In the genomic region with DNA sequence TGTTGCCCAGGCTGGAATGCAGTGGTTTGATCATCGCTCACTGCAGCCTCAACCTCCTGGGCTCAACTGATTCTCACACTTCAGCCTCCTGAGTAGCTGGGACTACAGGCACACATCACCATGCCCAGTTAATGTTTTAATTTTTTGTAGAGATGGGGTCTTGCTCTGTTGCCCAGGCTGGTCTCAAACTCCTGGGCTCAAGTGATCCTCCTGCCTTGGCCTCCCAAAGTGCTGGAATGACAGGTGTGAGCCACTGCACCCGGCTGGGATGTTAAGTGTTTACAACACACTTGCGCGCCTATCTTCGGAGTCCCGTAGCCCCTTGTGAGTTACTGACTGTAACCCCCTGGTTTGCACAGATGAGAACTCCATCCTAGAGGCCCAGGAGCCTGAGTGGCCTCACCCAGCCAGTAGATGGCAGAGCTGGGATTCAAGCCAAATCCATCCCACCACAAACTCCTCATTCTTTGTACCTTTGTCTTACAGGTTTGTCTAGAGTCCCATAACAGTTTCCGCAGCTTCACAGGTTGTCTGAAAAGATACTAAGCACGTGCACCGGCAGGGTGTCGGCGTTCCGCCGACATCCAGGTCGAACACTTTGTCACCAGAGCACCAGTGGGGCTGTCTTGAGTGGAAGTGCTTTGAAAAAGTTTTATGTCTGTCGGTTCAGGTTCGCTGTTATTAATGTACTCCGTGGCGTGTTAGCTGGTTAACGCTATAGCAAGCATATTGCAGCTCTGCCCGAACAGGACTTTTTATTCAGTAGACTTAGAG, we compare ENCODE assay signal across 11 cellular contexts. TPM values are rescaled to one million over a fixed set of nuclear protein-coding genes. Genes with fewer than 3 reads are reported as not detected.
DNase-seq lines count a peak whose midpoint lies in the region; ATAC-seq and TF ChIP-seq lines count a peak whose summit lies in the region.
"Had no signal": no experiment of that assay in that cellular context is flagged by ENCODE, and none has a peak within 500 bp of the region (broad histone marks: within the 10 kb centered on the region; RNA-seq: fewer than 3 reads in every experiment).

No MANE protein-coding gene starts in this region.

- in situ Hi-C loops in brain microvascular endothelial cell (cut with HindIII; ENCODE audit: low pct_ligation_motif_present, low sequenced_read_pairs) = no loop called here

- no peaks in the 10 kb centered on the region for H3K36me3 ChIP-seq in brain microvascular endothelial cell (replicated peaks)
- H3K36me3 ChIP-seq in spleen = no peaks in the 10 kb centered on the region

- H3K4me3 ChIP-seq in brain microvascular endothelial cell (ENCODE audit: low read depth, low read length) = no peak overlapping the region
- no peak overlapping the region for H3K4me3 ChIP-seq in spleen

- no peaks in the 10 kb centered on the region for H3K9me3 Mint-ChIP-seq in activated naive CD8-positive, alpha-beta T cell treated with anti-CD3 and anti-CD28 coated beads, Interleukin-2, amount 50 U/mL, for 24 hours
- no peaks in the 10 kb centered on the region for H3K9me3 Mint-ChIP-seq in activated naive CD8-positive, alpha-beta T cell treated with anti-CD3 and anti-CD28 coated beads for 36 hours

- H3K4me3 Mint-ChIP-seq in activated naive CD8-positive, alpha-beta T cell treated with anti-CD3 and anti-CD28 coated beads, Interleukin-2, amount 50 U/mL, for 24 hours = no peak overlapping the region
- no peak overlapping the region for H3K4me3 Mint-ChIP-seq in activated naive CD8-positive, alpha-beta T cell treated with anti-CD3 and anti-CD28 coated beads for 36 hours
- no peak overlapping the region for H3K4me3 Mint-ChIP-seq in T-helper 17 cell

- no peak overlapping the region for H3K27ac ChIP-seq in brain microvascular endothelial cell
- no peak overlapping the region for H3K27ac ChIP-seq in spleen

- no peak for TF ChIP-seq POLR2A in spleen (IDR thresholded peaks at IDR 0.05)

- WGBS in spleen, 5 donors = 92 to 95% (median 93%) methylated on average over 20 of the region's 20 CpGs

- peaks cover 4% of the 10 kb centered on the region for H3K4me1 Mint-ChIP-seq in activated naive CD8-positive, alpha-beta T cell treated with anti-CD3 and anti-CD28 coated beads, Interleukin-2, amount 50 U/mL, for 24 hours
- H3K4me1 Mint-ChIP-seq in activated naive CD8-positive, alpha-beta T cell treated with anti-CD3 and anti-CD28 coated beads for 36 hours = peaks cover 5% of the 10 kb centered on the region
- peaks cover 17% of the 10 kb centered on the region for H3K4me1 Mint-ChIP-seq in T-helper 17 cell

- no peaks in the 10 kb centered on the region for H3K9me3 ChIP-seq in spleen
- H3K9me3 ChIP-seq in T-helper 17 cell (ENCODE audit: control insufficient read depth, low read length, poor library complexity, severe bottlenecking) = no peaks in the 10 kb centered on the region

- no peak for TF ChIP-seq EP300 in Ishikawa (IDR thresholded peaks at IDR 0.05; ENCODE audit: borderline replicate concordance)

- H3K27me3 ChIP-seq in brain microvascular endothelial cell (replicated peaks) (no peaks in the 10 kb centered on the region), spleen (replicated peaks in 1 of 7) (no peaks in the 10 kb centered on the region)

- TF ChIP-seq CTCF in brain microvascular endothelial cell (IDR thresholded peaks at IDR 0.05; ENCODE audit: low read depth, low read length, missing control alignments) (peak; percentile 55), spleen (IDR thresholded peaks at IDR 0.05 in 8 of 11, conservative IDR thresholded peaks at IDR 0.05 in 3 of 11) (peak in 9 of 11 experiments; percentile 7 to 50 (median 35))

- no peak for DNase-seq in activated naive CD8-positive, alpha-beta T cell treated with anti-CD3 and anti-CD28 coated beads, Interleukin-2, amount 50 U/mL, for 24 hours
- no peak for DNase-seq in activated naive CD8-positive, alpha-beta T cell treated with anti-CD3 and anti-CD28 coated beads for 36 hours
- DNase-seq in brain microvascular endothelial cell = no peak
- DNase-seq in spleen = no peak
- no peak for DNase-seq in middle frontal gyrus (ENCODE audit: extremely low spot score, low spot score)
- no peak for DNase-seq in T-helper 17 cell
- no peak for DNase-seq in sciatic nerve (ENCODE audit: low spot score)
- DNase-seq: activated T-cell treated with anti-CD3 and anti-CD28 coated beads, Interleukin-2, amount 50 U/mL, for 1 hour; midbrain had no signal

- peak; percentile 49 for ATAC-seq in activated naive CD8-positive, alpha-beta T cell treated with anti-CD3 and anti-CD28 coated beads, Interleukin-2, amount 50 U/mL, for 24 hours
- ATAC-seq in T-helper 17 cell = no peak
- ATAC-seq in sciatic nerve = no peak

- H3K27ac Mint-ChIP-seq in activated naive CD8-positive, alpha-beta T cell treated with anti-CD3 and anti-CD28 coated beads, Interleukin-2, amount 50 U/mL, for 24 hours = no peak overlapping the region
- no peak overlapping the region for H3K27ac Mint-ChIP-seq in activated naive CD8-positive, alpha-beta T cell treated with anti-CD3 and anti-CD28 coated beads for 36 hours
- no peak overlapping the region for H3K27ac Mint-ChIP-seq in T-helper 17 cell

- no peaks in the 10 kb centered on the region for H3K36me3 Mint-ChIP-seq in activated naive CD8-positive, alpha-beta T cell treated with anti-CD3 and anti-CD28 coated beads, Interleukin-2, amount 50 U/mL, for 24 hours (ENCODE audit: low read depth)
- no peaks in the 10 kb centered on the region for H3K36me3 Mint-ChIP-seq in activated naive CD8-positive, alpha-beta T cell treated with anti-CD3 and anti-CD28 coated beads for 36 hours
- H3K36me3 Mint-ChIP-seq in T-helper 17 cell (ENCODE audit: low read depth) = no peaks in the 10 kb centered on the region

- H3K4me1 ChIP-seq in spleen = peaks cover 0 to 64% (median 10%) of the 10 kb centered on the region in 6 donors

- H3K27me3 Mint-ChIP-seq in activated naive CD8-positive, alpha-beta T cell treated with anti-CD3 and anti-CD28 coated beads, Interleukin-2, amount 50 U/mL, for 24 hours = no peaks in the 10 kb centered on the region
- no peaks in the 10 kb centered on the region for H3K27me3 Mint-ChIP-seq in activated naive CD8-positive, alpha-beta T cell treated with anti-CD3 and anti-CD28 coated beads for 36 hours
- H3K27me3 Mint-ChIP-seq in T-helper 17 cell = peaks cover 10% of the 10 kb centered on the region

- peak; percentile 17; the same call in 1 of the 2 replicates for TF ChIP-seq RAD21 in Ishikawa (IDR thresholded peaks at IDR 0.05; ENCODE audit: low read depth)

- intact Hi-C loops in spleen (cut with DNase I; ENCODE audit: low total_unique reads) (no loop called here), sciatic nerve (cut with DNase I) (no loop called here)

TF ChIP-seq in Ishikawa, 13 proteins besides CTCF, POLR2A, EP300 and RAD21 (continues in another document):
- TF ChIP-seq TCF12 (IDR thresholded peaks at IDR 0.05; ENCODE audit: low read depth) (no peak), TEAD4 (IDR thresholded peaks at IDR 0.05) (no peak), FOXM1 (IDR thresholded peaks at IDR 0.05; ENCODE audit: borderline replicate concordance, low read depth) (no peak), ZBTB7A (IDR thresholded peaks at IDR 0.05; ENCODE audit: low read depth) (no peak), CREB1 (IDR thresholded peaks at IDR 0.05; ENCODE audit: low read depth) (no peak), CEBPB (IDR thresholded peaks at IDR 0.05) (no peak), EGR1 (IDR thresholded peaks at IDR 0.05) (no peak), YY1 (IDR thresholded peaks at IDR 0.05; ENCODE audit: low read depth) (no peak), NFIC (IDR thresholded peaks at IDR 0.05) (no peak; the same call in 1 of the 2 replicates), TAF1 (IDR thresholded peaks at IDR 0.05; ENCODE audit: low read depth) (no peak)
- TF ChIP-seq, protein P1, sequence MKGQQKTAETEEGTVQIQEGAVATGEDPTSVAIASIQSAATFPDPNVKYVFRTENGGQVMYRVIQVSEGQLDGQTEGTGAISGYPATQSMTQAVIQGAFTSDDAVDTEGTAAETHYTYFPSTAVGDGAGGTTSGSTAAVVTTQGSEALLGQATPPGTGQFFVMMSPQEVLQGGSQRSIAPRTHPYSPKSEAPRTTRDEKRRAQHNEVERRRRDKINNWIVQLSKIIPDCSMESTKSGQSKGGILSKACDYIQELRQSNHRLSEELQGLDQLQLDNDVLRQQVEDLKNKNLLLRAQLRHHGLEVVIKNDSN (IDR thresholded peaks at IDR 0.05) = no peak
- TF ChIP-seq, protein P2, sequence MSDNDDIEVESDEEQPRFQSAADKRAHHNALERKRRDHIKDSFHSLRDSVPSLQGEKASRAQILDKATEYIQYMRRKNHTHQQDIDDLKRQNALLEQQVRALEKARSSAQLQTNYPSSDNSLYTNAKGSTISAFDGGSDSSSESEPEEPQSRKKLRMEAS (IDR thresholded peaks at IDR 0.05) = no peak

RNA-seq across cellular contexts. Expression of a gene that starts 14.7 kb away (rescaled TPM):
- under 1 TPM; 0.20 to 0.29 TPM for total RNA-seq in activated naive CD8-positive, alpha-beta T cell treated with anti-CD3 and anti-CD28 coated beads for 36 hours
- total RNA-seq in spleen (10 to 100 TPM in 3 of 7 donors, under 1 TPM in 2, not detected in 2; 0.26 to 55.2 (median 35.1) TPM), T-helper 17 cell (not detected), sciatic nerve (82.2 TPM)
- under 1 TPM; 0.07 to 0.42 (median 0.16) TPM for polyA plus RNA-seq in spleen
- total RNA-seq: endothelial cell of umbilical vein had no signal
- polyA plus RNA-seq: endothelial cell of umbilical vein had no signal

RNA-seq across cellular contexts. Expression of a gene that starts 22.3 kb away (rescaled TPM):
- total RNA-seq in activated naive CD8-positive, alpha-beta T cell treated with anti-CD3 and anti-CD28 coated beads for 36 hours = 1 to 10 TPM; 3.0 to 3.2 TPM
- total RNA-seq in spleen (100 to 1,000 TPM; 251 to 446 (median 339) TPM), T-helper 17 cell (10 to 100 TPM in 1 of 2 donors, 1 to 10 TPM in 1; 1.3 to 36.1 TPM), sciatic nerve (23.8 TPM)
- polyA plus RNA-seq in spleen = 100 to 1,000 TPM; 292 to 445 (median 394) TPM
- total RNA-seq: endothelial cell of umbilical vein had no signal
- polyA plus RNA-seq: endothelial cell of umbilical vein had no signal

RNA-seq across cellular contexts. Expression of a gene that starts 24.3 kb away (rescaled TPM):
- under 1 TPM; 0.32 to 0.37 TPM for total RNA-seq in activated naive CD8-positive, alpha-beta T cell treated with anti-CD3 and anti-CD28 coated beads for 36 hours
- total RNA-seq in spleen (under 1 TPM in 2 of 7 donors, not detected in 5; 0.60 to 0.67 TPM), T-helper 17 cell (1 to 10 TPM in 1 of 2 donors, under 1 TPM in 1; 0.55 to 2.8 TPM), sciatic nerve (8.9 TPM)
- 1 to 10 TPM in 2 of 3 donors, under 1 TPM in 1; 0.48 to 5.0 (median 2.0) TPM for polyA plus RNA-seq in spleen
- polyA plus RNA-seq: endothelial cell of umbilical vein had no signal

RNA-seq across cellular contexts. Expression of a gene that starts 37.9 kb away (rescaled TPM):
- 100 to 1,000 TPM; 105 to 109 TPM for total RNA-seq in activated naive CD8-positive, alpha-beta T cell treated with anti-CD3 and anti-CD28 coated beads for 36 hours
- total RNA-seq in spleen (100 to 1,000 TPM; 133 to 206 (median 157) TPM), T-helper 17 cell (100 to 1,000 TPM; 204 to 299 TPM), sciatic nerve (137 TPM)
- polyA plus RNA-seq in spleen = 100 to 1,000 TPM; 132 to 205 (median 145) TPM

RNA-seq across cellular contexts. Expression of a gene that starts 41.0 kb away (rescaled TPM):
- under 1 TPM in 1 of 2 experiments, not detected in 1; 0.08 TPM for total RNA-seq in activated naive CD8-positive, alpha-beta T cell treated with anti-CD3 and anti-CD28 coated beads for 36 hours
- total RNA-seq in spleen = under 1 TPM in 4 of 7 donors, not detected in 3; 0.16 to 0.32 (median 0.28) TPM
- under 1 TPM; 0.18 to 0.52 (median 0.26) TPM for polyA plus RNA-seq in spleen
- total RNA-seq in T-helper 17 cell = 1 to 10 TPM in 1 of 2 donors, not detected in 1; 1.4 TPM
- total RNA-seq in sciatic nerve = not detected
- total RNA-seq: endothelial cell of umbilical vein had no signal
- polyA plus RNA-seq: endothelial cell of umbilical vein had no signal

Comparison
In these comparisons a context has a peak if more than half of its experiments do, and no peak if none do; other contexts are left out.
1. RNA of a gene that starts 22.3 kb away (total RNA-seq): 251 to 446 TPM in spleen; 1.3 to 36.1 TPM in T-helper 17 cell, 23.8 TPM in sciatic nerve (single experiment) and 3.0 to 3.2 TPM in activated naive CD8-positive, alpha-beta T cell treated with anti-CD3 and anti-CD28 coated beads for 36 hours; every median in the first group is over 4 times any median in the second.